16 cellular contexts compared by ENCODE assay signal in genomic region chr13:94346261-94347019, GRCh38.
A peak's percentile ranks its signal among the peaks of the same experiment; 100 is the strongest.
DNase-seq lines count a peak whose midpoint lies in the region; ATAC-seq and TF ChIP-seq lines count a peak whose summit lies in the region.
"Had no signal": no experiment of that assay in that cellular context is flagged by ENCODE, and none has a peak within 500 bp of the region (broad histone marks: within the 10 kb centered on the region; RNA-seq: fewer than 3 reads in every experiment).

No MANE protein-coding gene starts in this region.

- H3K4me3 Mint-ChIP-seq in activated T-helper 2 cell treated with anti-CD3 and anti-CD28 coated beads, Interferon-gamma antibody, Interleukin-2, Interleukin-4, amounts not matched to agents 10 μg/mL and 5 μg/mL and 100 μg/mL, durations not matched to agents 14 hours and 24 hours and 36 hours (ENCODE audit: low read depth): no peak overlapping the region

- peaks cover 16% of the 10 kb centered on the region for H3K4me1 Mint-ChIP-seq in activated T-helper 2 cell treated with anti-CD3 and anti-CD28 coated beads, Interferon-gamma antibody, Interleukin-2, Interleukin-4, amounts not matched to agents 10 μg/mL and 5 μg/mL and 100 μg/mL, durations not matched to agents 14 hours and 24 hours and 36 hours (ENCODE audit: low read depth)

- peak overlapping the region; percentile 14 for H3K27ac Mint-ChIP-seq in activated T-helper 2 cell treated with anti-CD3 and anti-CD28 coated beads, Interferon-gamma antibody, Interleukin-2, Interleukin-4, amounts not matched to agents 10 μg/mL and 5 μg/mL and 100 μg/mL, durations not matched to agents 14 hours and 24 hours and 36 hours

- H3K9me3 Mint-ChIP-seq in activated T-helper 2 cell treated with anti-CD3 and anti-CD28 coated beads, Interferon-gamma antibody, Interleukin-2, Interleukin-4, amounts not matched to agents 10 μg/mL and 5 μg/mL and 100 μg/mL, durations not matched to agents 14 hours and 24 hours and 36 hours: no peaks in the 10 kb centered on the region

- peak overlapping the region; percentile 81 for H3K27ac ChIP-seq in 22Rv1
- H3K27ac ChIP-seq: A549, KMS-11 had no signal

- intact Hi-C loops in activated T-helper 2 cell treated with anti-CD3 and anti-CD28 coated beads, Interferon-gamma antibody, Interleukin-2, Interleukin-4, amounts not matched to agents 10 μg/mL and 5 μg/mL and 100 μg/mL, durations not matched to agents 14 hours and 24 hours and 36 hours (cut with micrococcal nuclease): no loop called here

- DNase-seq in activated CD4-positive, alpha-beta T cell treated with anti-CD3 and anti-CD28 coated beads for 48 hours: peak; percentile 60
- no peak for DNase-seq in activated CD4-positive, alpha-beta T cell treated with anti-CD3 and anti-CD28 coated beads for 4 hours
- DNase-seq in activated T-helper 2 cell treated with anti-CD3 and anti-CD28 coated beads, Interferon-gamma antibody, Interleukin-2, Interleukin-4, amounts not matched to agents 10 μg/mL and 5 μg/mL and 100 μg/mL, durations not matched to agents 14 hours and 24 hours and 36 hours (ENCODE audit: low spot score): no peak
- DNase-seq in stimulated activated CD4-positive, alpha-beta T cell treated with anti-CD3 and anti-CD28 coated beads, Interleukin-2, amount 100 ng/mL, for 24 hours: peak; percentile 40 to 45
- DNase-seq in HUDEP-2 (lab: John Stamatoyannopoulos, UW; ENCODE audit: unreplicated experiment in 76 of 76): no peak
- no peak for DNase-seq in putamen (ENCODE audit: low spot score)
- DNase-seq: AML-193, DMS53, NCI-H1092, NCI-H2107, NCI-H226, NCI-H526 treated with DMSO at 0.1 percent for 48 hours had no signal

- H3K27me3 Mint-ChIP-seq in activated T-helper 2 cell treated with anti-CD3 and anti-CD28 coated beads, Interferon-gamma antibody, Interleukin-2, Interleukin-4, amounts not matched to agents 10 μg/mL and 5 μg/mL and 100 μg/mL, durations not matched to agents 14 hours and 24 hours and 36 hours (ENCODE audit: low read depth): no peaks in the 10 kb centered on the region

- TF ChIP-seq CTCF in 22Rv1 (IDR thresholded peaks at IDR 0.05): no peak

- no peaks in the 10 kb centered on the region for H3K36me3 Mint-ChIP-seq in activated T-helper 2 cell treated with anti-CD3 and anti-CD28 coated beads, Interferon-gamma antibody, Interleukin-2, Interleukin-4, amounts not matched to agents 10 μg/mL and 5 μg/mL and 100 μg/mL, durations not matched to agents 14 hours and 24 hours and 36 hours (ENCODE audit: low read depth)

- ATAC-seq in HG02759 (IDR thresholded peaks at IDR 0.05; ENCODE audit: unreplicated experiment): no peak
- ATAC-seq: A549 had no signal

Comparison
In these comparisons a context has a peak if more than half of its experiments do, and no peak if none do; other contexts are left out.
1. DNase-seq: peak in activated CD4-positive, alpha-beta T cell treated with anti-CD3 and anti-CD28 coated beads for 48 hours (single experiment) and stimulated activated CD4-positive, alpha-beta T cell treated with anti-CD3 and anti-CD28 coated beads, Interleukin-2, amount 100 ng/mL, for 24 hours (2 of 2); none in activated CD4-positive, alpha-beta T cell treated with anti-CD3 and anti-CD28 coated beads for 4 hours (0 of 2), activated T-helper 2 cell treated with anti-CD3 and anti-CD28 coated beads, Interferon-gamma antibody, Interleukin-2, Interleukin-4, amounts not matched to agents 10 μg/mL and 5 μg/mL and 100 μg/mL, durations not matched to agents 14 hours and 24 hours and 36 hours (single experiment), HUDEP-2 (0 of 76) and putamen (single experiment).